In the genomic region with DNA sequence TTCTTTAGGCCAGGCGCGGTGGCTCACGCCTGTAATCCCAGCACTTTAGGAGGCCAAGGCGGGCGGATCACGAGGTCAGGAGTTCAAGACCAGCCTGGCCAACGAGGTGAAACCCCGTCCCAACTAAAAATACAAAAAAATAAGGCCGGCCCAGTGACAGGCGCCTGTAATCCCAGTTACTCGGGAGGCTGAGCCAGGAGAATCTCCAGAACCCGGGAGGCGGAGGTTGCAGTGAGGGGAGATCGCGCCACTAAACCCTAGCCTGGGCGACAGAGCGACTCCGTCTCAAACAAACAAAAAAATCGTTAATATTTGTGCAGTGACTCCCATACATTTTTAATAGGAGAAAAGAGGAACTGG, we compare ENCODE assay signal across 8 cellular contexts. TPM values are rescaled to one million over a fixed set of nuclear protein-coding genes. Genes with fewer than 3 reads are reported as not detected.
DNase-seq lines count a peak whose midpoint lies in the region; ATAC-seq and TF ChIP-seq lines count a peak whose summit lies in the region.
"Not testable (repeated sequence)": the region's sequence is repeated elsewhere in the genome, so short reads cannot be mapped to it uniquely, and the experiment has no call there.

No MANE protein-coding gene starts in this region.

- in situ Hi-C loops in astrocyte of the spinal cord (cut with HindIII; ENCODE audit: low sequenced_read_pairs), result not testable (repeated sequence)

- peak; percentile 3 for ATAC-seq in GM19397 (IDR thresholded peaks at IDR 0.05; ENCODE audit: unreplicated experiment)
- peak; percentile 6 for ATAC-seq in T-helper 17 cell

- not testable (repeated sequence) for H3K4me1 ChIP-seq in ACC112 (ENCODE audit: control insufficient read depth, insufficient read depth, low read length, unreplicated experiment); HUES6 (ENCODE audit: control insufficient read depth, insufficient read depth, low read length); mesodermal cell (ENCODE audit: control insufficient read depth, insufficient read depth, low read length, poor library complexity, severe bottlenecking); skeletal muscle tissue (ENCODE audit: control insufficient read depth in 3 of 3, insufficient read depth in 3 of 3, low read length in 3 of 3)

- not testable (repeated sequence) for H3K27me3 Mint-ChIP-seq in T-helper 17 cell

- H2AFZ ChIP-seq in ACC112 (ENCODE audit: low read length, unreplicated experiment), result peak overlapping the region; percentile 91

- H3K9me3 ChIP-seq in HUES6 (ENCODE audit: control insufficient read depth, insufficient read depth, low read depth, low read length); T-helper 17 cell (ENCODE audit: control insufficient read depth, low read length, poor library complexity, severe bottlenecking); skeletal muscle tissue (ENCODE audit: control insufficient read depth in 3 of 3, low read length in 3 of 3): not testable (repeated sequence)
- H3K9me3 ChIP-seq in mesodermal cell (ENCODE audit: control insufficient read depth, low read length), result peaks cover 26% of the 10 kb centered on the region

- H3K36me3 ChIP-seq in ACC112 (ENCODE audit: insufficient read depth, low read length), result peaks cover 16% of the 10 kb centered on the region
- H3K36me3 ChIP-seq in HUES6 (ENCODE audit: control insufficient read depth, insufficient read depth, low read length), result peaks cover 41% of the 10 kb centered on the region
- peaks cover 44% of the 10 kb centered on the region for H3K36me3 ChIP-seq in mesodermal cell (ENCODE audit: control insufficient read depth, insufficient read depth, low read length)
- peaks cover 6 to 15% (median 7%) of the 10 kb centered on the region in 3 donors for H3K36me3 ChIP-seq in skeletal muscle tissue (ENCODE audit: control insufficient read depth in 3 of 3, insufficient read depth in 3 of 3, low read length in 3 of 3)

- H3K36me3 Mint-ChIP-seq in T-helper 17 cell (ENCODE audit: low read depth), result not testable (repeated sequence)

- H3K27me3 ChIP-seq in ACC112 (ENCODE audit: insufficient read depth, low read length); HUES6 (ENCODE audit: control insufficient read depth, insufficient read depth, low read length); skeletal muscle tissue (ENCODE audit: control insufficient read depth in 3 of 3, insufficient read depth in 3 of 3, low read length in 3 of 3): not testable (repeated sequence)

- peak overlapping the region; percentile 98 for H3K4me3 ChIP-seq in ACC112 (ENCODE audit: low read depth, low read length)
- H3K4me3 ChIP-seq in HUES6 (ENCODE audit: low read depth, low read length), result peak overlapping the region; percentile 96
- H3K4me3 ChIP-seq in astrocyte of the spinal cord (ENCODE audit: low read depth, low read length), result peak overlapping the region; percentile 83
- peak overlapping the region; percentile 94 for H3K4me3 ChIP-seq in fibroblast of villous mesenchyme (ENCODE audit: low read depth, low read length)
- H3K4me3 ChIP-seq in mesodermal cell (ENCODE audit: extremely low read depth, insufficient read depth, low read length, poor library complexity, severe bottlenecking), result peak overlapping the region; percentile 83
- H3K4me3 ChIP-seq in skeletal muscle tissue (ENCODE audit: low read length in 3 of 3), result peak overlapping the region; percentile 96 to 97 (median 97)

- H3K4me1 Mint-ChIP-seq in T-helper 17 cell, result not testable (repeated sequence)

- H3K79me2 ChIP-seq in ACC112 (ENCODE audit: control insufficient read depth, insufficient read depth, low read length, unreplicated experiment), result peaks cover 21% of the 10 kb centered on the region

- H3K9ac ChIP-seq in HUES6 (ENCODE audit: low read length), result peak overlapping the region; percentile 93
- H3K9ac ChIP-seq in skeletal muscle tissue (ENCODE audit: low read depth in 1 of 3, low read length in 3 of 3), result peak overlapping the region; percentile 91 to 99 (median 98)

- H3K27ac Mint-ChIP-seq in T-helper 17 cell, result peak overlapping the region; percentile 91

- H3K27ac ChIP-seq in ACC112 (ENCODE audit: low read depth, low read length) (peak overlapping the region; percentile 71; the same call in 1 of the 2 replicates), HUES6 (ENCODE audit: low read depth, low read length) (peak overlapping the region; percentile 69; the same call in 1 of the 2 replicates), mesodermal cell (ENCODE audit: low read depth, low read length, severe bottlenecking) (peak overlapping the region; percentile 98), skeletal muscle tissue (ENCODE audit: low read depth, low read length) (peak overlapping the region; percentile 90)

- 4 to 12% methylated on average over 4 to 10 of the region's 19 CpGs for WGBS in mesodermal cell (ENCODE audit: insufficient coverage in 2 of 2), 2 experiments

- not testable (repeated sequence) for TF ChIP-seq CTCF in astrocyte of the spinal cord (IDR thresholded peaks at IDR 0.05; ENCODE audit: low read depth, low read length); fibroblast of villous mesenchyme (IDR thresholded peaks at IDR 0.05; ENCODE audit: insufficient read depth, low read depth, low read length)

- H3K4me3 Mint-ChIP-seq in T-helper 17 cell, result peak overlapping the region; percentile 94

- DNase-seq in T-helper 17 cell; astrocyte of the spinal cord (ENCODE audit: low read depth, low spot score); fibroblast of villous mesenchyme (ENCODE audit: low read depth): not testable (repeated sequence)

RNA-seq across cellular contexts. Expression of a gene that starts 0.7 kb away (rescaled TPM):
- total RNA-seq in T-helper 17 cell (10 to 100 TPM in 1 of 2 donors, 1 to 10 TPM in 1; 8.8 to 13.1 TPM), fibroblast of villous mesenchyme (2.3 and 5.6 TPM in 2 replicates), skeletal muscle tissue (3.7 TPM)
- 6.7 TPM for polyA plus RNA-seq in mesodermal cell (2013, experiment 1 of 2)
- 7.2 TPM for polyA plus RNA-seq in mesodermal cell (2013, experiment 2 of 2)
